In genomic region chr2:112275314-112275886, GRCh38 we compare ENCODE assay signal across 8 cellular contexts. TPM values are rescaled to one million over a fixed set of nuclear protein-coding genes. Genes with fewer than 3 reads are reported as not detected.
A peak's percentile ranks its signal among the peaks of the same experiment; 100 is the strongest.
DNase-seq lines count a peak whose midpoint lies in the region; ATAC-seq and TF ChIP-seq lines count a peak whose summit lies in the region.

Gene ZC3H6, plus strand, starts transcription at chr2:112275597. Its CDS starts 398 bp downstream, at chr2:112275995.

- POLR2A ChIA-PET in activated CD4-positive, alpha-beta T cell treated with anti-CD3 and anti-CD28 coated beads for 36 hours (lab: Charles Lee): no interaction called here

- peak; percentile 96 for ATAC-seq in HG03432 (IDR thresholded peaks at IDR 0.05; ENCODE audit: unreplicated experiment)
- peak; percentile 98 for ATAC-seq in activated CD4-positive, alpha-beta T cell treated with anti-CD3 and anti-CD28 coated beads for 36 hours

- CTCF ChIA-PET in activated CD4-positive, alpha-beta T cell treated with anti-CD3 and anti-CD28 coated beads for 36 hours (lab: Charles Lee): interaction anchor here (4.6 kb wide), 1 partner anchor 15 kb away, joined by 29 read pairs; no protein-coding TSS in a partner anchor

- H3K4me1 Mint-ChIP-seq in activated CD4-positive, alpha-beta T cell treated with anti-CD3 and anti-CD28 coated beads for 36 hours: peaks cover 26% of the 10 kb centered on the region

- intact Hi-C loops in activated CD4-positive, alpha-beta T cell treated with anti-CD3 and anti-CD28 coated beads for 36 hours (cut with DNase I, micrococcal nuclease): loop anchor here (1.0 to 10.0 kb wide), 15 partner anchors 16 to 391 kb away; partner anchors contain the start of genes ANAPC1 (in 2 of the 2), POLR1B (in 2 of the 2), TTL (in 2 of the 2) and CHCHD5 (in 1 of the 2)

- peak; percentile 96 for TF ChIP-seq POLR2A in GM19099 (IDR thresholded peaks at IDR 0.05; ENCODE audit: extremely low read depth, insufficient read length, low read depth)

- no peaks in the 10 kb centered on the region for H3K27me3 Mint-ChIP-seq in activated CD4-positive, alpha-beta T cell treated with anti-CD3 and anti-CD28 coated beads for 36 hours

- DNase-seq in Ammon's horn (ENCODE audit: low spot score): peak; percentile 98
- peak; percentile 95 for DNase-seq in NCI-H510A (lab: John Stamatoyannopoulos, UW)
- DNase-seq in activated CD4-positive, alpha-beta T cell treated with anti-CD3 and anti-CD28 coated beads for 36 hours: peak; percentile 100
- peak; percentile 99 to 100 for DNase-seq in stimulated activated CD4-positive, alpha-beta T cell treated with anti-CD3 and anti-CD28 coated beads, Interleukin-1b, Interleukin-23, amount 100 ng/mL, for 4 hours (ENCODE audit: low read depth in 2 of 2)

- H3K9me3 Mint-ChIP-seq in activated CD4-positive, alpha-beta T cell treated with anti-CD3 and anti-CD28 coated beads for 36 hours (ENCODE audit: low read depth): no peaks in the 10 kb centered on the region

- H3K27me3 ChIP-seq in layer of hippocampus (ENCODE audit: control insufficient read depth, insufficient read depth, low read length): no peaks in the 10 kb centered on the region

- peak within 1 kb of the TSS; percentile 90 for H3K4me3 Mint-ChIP-seq in activated CD4-positive, alpha-beta T cell treated with anti-CD3 and anti-CD28 coated beads for 36 hours

- H3K36me3 Mint-ChIP-seq in activated CD4-positive, alpha-beta T cell treated with anti-CD3 and anti-CD28 coated beads for 36 hours (ENCODE audit: low read depth): peaks cover 2% of the 10 kb centered on the region

- H3K27ac Mint-ChIP-seq in activated CD4-positive, alpha-beta T cell treated with anti-CD3 and anti-CD28 coated beads for 36 hours: peak within 1 kb of the TSS; percentile 97

- H3K27ac ChIP-seq in cingulate gyrus (ENCODE audit: low read depth, low read length) (peak within 1 kb of the TSS; percentile 100), layer of hippocampus (ENCODE audit: low read depth, low read length) (peak within 1 kb of the TSS; percentile 100)

RNA-seq across cellular contexts. Expression of gene ZC3H6, which starts in this region (rescaled TPM):
- 10 to 100 TPM; 15.1 to 15.3 TPM for total RNA-seq in activated CD4-positive, alpha-beta T cell treated with anti-CD3 and anti-CD28 coated beads for 36 hours

Comparison
In these comparisons a context has a peak if more than half of its experiments do, and no peak if none do; other contexts are left out.
1. Peak in every context shown above with its lines: DNase-seq, ATAC-seq and H3K27ac ChIP-seq.